17 cellular contexts compared by ENCODE assay signal in genomic region chr6:72788188-72788587, GRCh38.
DNase-seq lines count a peak whose midpoint lies in the region; ATAC-seq, FAIRE-seq and TF ChIP-seq lines count a peak whose summit lies in the region.
"Had no signal": no experiment of that assay in that cellular context is flagged by ENCODE, and none has a peak within 500 bp of the region (broad histone marks: within the 10 kb centered on the region; RNA-seq: fewer than 3 reads in every experiment).

No MANE protein-coding gene starts in this region.

- H3K9me3 Mint-ChIP-seq in activated CD8-positive, alpha-beta T cell treated with anti-CD3 and anti-CD28 coated beads, Interleukin-2, amount 10 ng/mL, durations not matched to agents 7 days and 5 days (ENCODE audit: insufficient read depth) = no peaks in the 10 kb centered on the region
- H3K9me3 Mint-ChIP-seq: activated T-cell treated with anti-CD3 and anti-CD28 coated beads, Interleukin-2, amount 50 U/mL, for 72 hours; memory B cell; stimulated activated naive B cell treated with anti-CD40 and anti-IgM and Interleukin-4, amounts not matched to agents 10 μg/mL and 1 μg/mL and 100 μg/mL, for 72 hours had no signal

- no peak for TF ChIP-seq CTCF in RWPE2 (IDR thresholded peaks at IDR 0.05; ENCODE audit: poor library complexity, severe bottlenecking)
- TF ChIP-seq CTCF in fibroblast of lung (conservative IDR thresholded peaks at IDR 0.05 in 1 of 2, IDR thresholded peaks at IDR 0.05 in 1 of 2; ENCODE audit: low read depth in 1 of 2, low read length in 2 of 2) = no peak

- DNase-seq in GM19239 (ENCODE audit: insufficient read length, low spot score) = no peak
- DNase-seq in RWPE2 (ENCODE audit: low spot score) = no peak
- peak; percentile 36 to 93 for DNase-seq in fibroblast of lung (ENCODE audit: low read depth in 2 of 2)
- DNase-seq in renal cortical epithelial cell (ENCODE audit: low read depth) = peak; percentile 71
- DNase-seq in activated CD8-positive, alpha-beta T cell treated with anti-CD3 and anti-CD28 coated beads, Interleukin-2, amount 10 ng/mL, durations not matched to agents 7 days and 5 days = no peak
- DNase-seq in NCI-H2196 (lab: John Stamatoyannopoulos, UW; ENCODE audit: unreplicated experiment) = no peak
- no peak for DNase-seq in NCI-H2029 treated with DMSO at 0.1 percent for 48 hours (lab: John Stamatoyannopoulos, UW)
- DNase-seq in HK-2 (ENCODE audit: unreplicated experiment) = no peak
- DNase-seq: activated CD4-positive, alpha-beta T cell treated with anti-CD3 and anti-CD28 coated beads for 1 hour; activated T-cell treated with anti-CD3 and anti-CD28 coated beads, Interleukin-2, amount 50 U/mL, for 72 hours; GDM1; NK-92 treated with Interleukin-12 subunit alpha and Interleukin-12 subunit beta, amount 100 ng/mL, for 24 hours; posterior cingulate gyrus; stimulated activated CD4-positive, alpha-beta T cell treated with anti-CD3 and anti-CD28 coated beads, Interleukin-4, amount 100 ng/mL, for 24 hours; stimulated activated naive B cell treated with anti-CD40 and anti-IgM and Interleukin-4, amounts not matched to agents 10 μg/mL and 1 μg/mL and 100 μg/mL, for 72 hours had no signal

- no peaks in the 10 kb centered on the region for H3K27me3 Mint-ChIP-seq in activated CD8-positive, alpha-beta T cell treated with anti-CD3 and anti-CD28 coated beads, Interleukin-2, amount 10 ng/mL, durations not matched to agents 7 days and 5 days (ENCODE audit: low read depth)
- H3K27me3 Mint-ChIP-seq: memory B cell; stimulated activated naive B cell treated with anti-CD40 and anti-IgM and Interleukin-4, amounts not matched to agents 10 μg/mL and 1 μg/mL and 100 μg/mL, for 72 hours had no signal

- CTCF ChIA-PET in activated CD8-positive, alpha-beta T cell treated with anti-CD3 and anti-CD28 coated beads, Interleukin-2, amount 10 ng/mL, durations not matched to agents 7 days and 5 days (lab: Charles Lee) = no interaction called here

- peak overlapping the region; percentile 97 for H3K27ac ChIP-seq in RWPE2 (ENCODE audit: poor library complexity, severe bottlenecking)
- peak overlapping the region; percentile 49 for H3K27ac ChIP-seq in fibroblast of lung (ENCODE audit: insufficient read depth, low read length)
- H3K27ac ChIP-seq: ascending aorta had no signal

- peaks cover 2% of the 10 kb centered on the region for H3K4me1 Mint-ChIP-seq in activated CD8-positive, alpha-beta T cell treated with anti-CD3 and anti-CD28 coated beads, Interleukin-2, amount 10 ng/mL, durations not matched to agents 7 days and 5 days (ENCODE audit: low read depth)

- no peak overlapping the region for H3K4me3 Mint-ChIP-seq in activated CD8-positive, alpha-beta T cell treated with anti-CD3 and anti-CD28 coated beads, Interleukin-2, amount 10 ng/mL, durations not matched to agents 7 days and 5 days
- H3K4me3 Mint-ChIP-seq: activated T-cell treated with anti-CD3 and anti-CD28 coated beads, Interleukin-2, amount 50 U/mL, for 72 hours; memory B cell; stimulated activated naive B cell treated with anti-CD40 and anti-IgM and Interleukin-4, amounts not matched to agents 10 μg/mL and 1 μg/mL and 100 μg/mL, for 72 hours had no signal

- H3K27me3 ChIP-seq in RWPE2 (ENCODE audit: insufficient read depth, poor library complexity, severe bottlenecking) (no peaks in the 10 kb centered on the region), fibroblast of lung (ENCODE audit: control insufficient read depth, insufficient read depth, low read length) (no peaks in the 10 kb centered on the region)
- H3K27me3 ChIP-seq: ascending aorta had no signal

- POLR2A ChIA-PET in activated CD8-positive, alpha-beta T cell treated with anti-CD3 and anti-CD28 coated beads, Interleukin-2, amount 10 ng/mL, durations not matched to agents 7 days and 5 days (lab: Charles Lee) = no interaction called here

- no peaks in the 10 kb centered on the region for H3K79me2 ChIP-seq in fibroblast of lung (ENCODE audit: control insufficient read depth, insufficient read depth, low read length)

- no peak overlapping the region for H3K4me2 ChIP-seq in fibroblast of lung (ENCODE audit: extremely low read depth, insufficient read depth, low read length)

- peak; percentile 40 for FAIRE-seq in GM19239 (lab: Jason Lieb, UNC)

- no peaks in the 10 kb centered on the region for H3K36me3 Mint-ChIP-seq in activated CD8-positive, alpha-beta T cell treated with anti-CD3 and anti-CD28 coated beads, Interleukin-2, amount 10 ng/mL, durations not matched to agents 7 days and 5 days (ENCODE audit: low read depth)

- H3K9me3 ChIP-seq in RWPE2 (ENCODE audit: severe bottlenecking) (no peaks in the 10 kb centered on the region), fibroblast of lung (ENCODE audit: control insufficient read depth, insufficient read depth, low read depth, low read length) (no peaks in the 10 kb centered on the region)
- H3K9me3 ChIP-seq: ascending aorta had no signal

- no peak overlapping the region for H2AFZ ChIP-seq in fibroblast of lung (ENCODE audit: low read length)

- H3K27ac Mint-ChIP-seq in activated CD8-positive, alpha-beta T cell treated with anti-CD3 and anti-CD28 coated beads, Interleukin-2, amount 10 ng/mL, durations not matched to agents 7 days and 5 days = no peak overlapping the region
- H3K27ac Mint-ChIP-seq: activated T-cell treated with anti-CD3 and anti-CD28 coated beads, Interleukin-2, amount 50 U/mL, for 72 hours; memory B cell; stimulated activated naive B cell treated with anti-CD40 and anti-IgM and Interleukin-4, amounts not matched to agents 10 μg/mL and 1 μg/mL and 100 μg/mL, for 72 hours had no signal

- ATAC-seq in RWPE2 (ENCODE audit: low read depth) = peak; percentile 75
- no peak for ATAC-seq in activated CD8-positive, alpha-beta T cell treated with anti-CD3 and anti-CD28 coated beads, Interleukin-2, amount 10 ng/mL, durations not matched to agents 7 days and 5 days
- ATAC-seq: activated T-cell treated with anti-CD3 and anti-CD28 coated beads, Interleukin-2, amount 50 U/mL, for 72 hours; stimulated activated naive B cell treated with anti-CD40 and anti-IgM and Interleukin-4, amounts not matched to agents 10 μg/mL and 1 μg/mL and 100 μg/mL, for 72 hours had no signal

- no peak overlapping the region for H3K4me3 ChIP-seq in RWPE2 (ENCODE audit: severe bottlenecking)
- no peak overlapping the region for H3K4me3 ChIP-seq in fibroblast of lung (replicated peaks in 1 of 4; ENCODE audit: control extremely low read depth in 1 of 4, insufficient read depth in 1 of 4, low read depth in 3 of 4, low read length in 4 of 4)
- H3K4me3 ChIP-seq: ascending aorta had no signal

- H4K20me1 ChIP-seq in fibroblast of lung (ENCODE audit: control insufficient read depth, extremely low read depth, insufficient read depth, low read length) = no peaks in the 10 kb centered on the region

- no peak overlapping the region for H3K9ac ChIP-seq in fibroblast of lung (ENCODE audit: insufficient read depth, low read length)

- H3K36me3 ChIP-seq in RWPE2 (ENCODE audit: low read depth) = no peaks in the 10 kb centered on the region
- no peaks in the 10 kb centered on the region for H3K36me3 ChIP-seq in fibroblast of lung (ENCODE audit: control insufficient read depth, insufficient read depth, low read length)
- H3K36me3 ChIP-seq: ascending aorta had no signal

- H3K4me1 ChIP-seq in RWPE2 (ENCODE audit: insufficient read depth, poor library complexity, severe bottlenecking) (peaks cover 43% of the 10 kb centered on the region), fibroblast of lung (ENCODE audit: control insufficient read depth, extremely low read depth, insufficient read depth, low read length) (peaks cover 9% of the 10 kb centered on the region)

Comparison
In these comparisons a context has a peak if more than half of its experiments do, and no peak if none do; other contexts are left out.
1. DNase-seq: peak in fibroblast of lung (2 of 2) and renal cortical epithelial cell (single experiment); none in GM19239 (single experiment), RWPE2 (single experiment), activated CD8-positive, alpha-beta T cell treated with anti-CD3 and anti-CD28 coated beads, Interleukin-2, amount 10 ng/mL, durations not matched to agents 7 days and 5 days (single experiment), NCI-H2196 (single experiment), NCI-H2029 treated with DMSO at 0.1 percent for 48 hours (single experiment) and HK-2 (single experiment).